8 cellular contexts compared by ENCODE assay signal in the genomic region with DNA sequence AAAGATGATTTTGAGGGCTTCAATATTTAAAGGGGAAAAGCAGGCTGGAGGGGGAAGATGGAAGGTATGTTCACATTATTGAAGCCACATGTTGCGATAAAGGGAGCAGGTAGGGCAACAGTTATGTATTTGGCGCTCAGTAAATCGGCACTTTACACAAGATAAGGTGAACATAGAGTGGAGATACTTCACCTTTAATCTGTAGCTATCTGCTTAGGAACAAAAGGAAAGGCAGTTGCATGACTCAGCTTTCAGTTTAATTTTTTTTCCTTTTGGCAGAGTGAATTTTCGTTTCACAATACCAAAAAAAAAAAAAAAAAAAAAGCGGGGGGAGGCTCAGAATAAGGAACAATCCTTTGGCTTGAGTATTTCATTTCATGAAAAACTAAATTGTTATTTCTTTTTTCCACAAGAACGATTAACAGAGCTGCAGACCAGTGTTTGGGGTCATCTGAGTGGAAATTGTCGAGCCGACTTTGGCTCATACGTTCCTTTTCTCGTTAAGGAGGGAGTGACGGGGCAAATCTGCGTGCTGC. TPM values are rescaled to one million over a fixed set of nuclear protein-coding genes. Genes with fewer than 3 reads are reported as not detected.
A peak's percentile ranks its signal among the peaks of the same experiment; 100 is the strongest.
DNase-seq lines count a peak whose midpoint lies in the region; ATAC-seq and TF ChIP-seq lines count a peak whose summit lies in the region.

No MANE protein-coding gene starts in this region.

- no peaks in the 10 kb centered on the region for H3K36me3 ChIP-seq in right lobe of liver
- H3K36me3 ChIP-seq in tibial artery, result peaks cover 0 to 8% (median 0%) of the 10 kb centered on the region in 3 donors

- no peaks in the 10 kb centered on the region for H3K27me3 Mint-ChIP-seq in MCF 10A (ENCODE audit: insufficient read depth, unreplicated experiment)

- H3K4me1 Mint-ChIP-seq in MCF 10A (ENCODE audit: insufficient read depth, unreplicated experiment), result peaks cover 33% of the 10 kb centered on the region

- CTCF ChIA-PET in MCF 10A (lab: Yijun Ruan, JAX), result interaction anchor here (0.6 to 1.3 kb wide), 6 partner anchors 64 to 530 kb away, joined by 3 to 4 read pairs (median 4); no protein-coding TSS in a partner anchor

- H3K27ac ChIP-seq in right lobe of liver (peak overlapping the region; percentile 80 to 94 (median 81)), tibial artery (peak overlapping the region; percentile 92 to 98)

- peaks cover 5% of the 10 kb centered on the region for H3K9me3 Mint-ChIP-seq in MCF 10A (ENCODE audit: unreplicated experiment)

- H3K27me3 ChIP-seq in right lobe of liver (no peaks in the 10 kb centered on the region), tibial artery (no peaks in the 10 kb centered on the region)

- peak overlapping the region; percentile 92 for H3K4me3 Mint-ChIP-seq in MCF 10A (ENCODE audit: unreplicated experiment)

- TF ChIP-seq POLR2A in right lobe of liver (IDR thresholded peaks at IDR 0.05), result no peak

- intact Hi-C loops in MCF 10A (cut with micrococcal nuclease), result loop anchor here (5.0 kb wide), 1 partner anchor 67 kb away; the partner anchor contains the start of gene PSEN2
- intact Hi-C loops in right lobe of liver (cut with DNase I), result no loop called here
- intact Hi-C loops in tibial artery (cut with DNase I; ENCODE audit: low total_unique reads), result no loop called here

- peak overlapping the region; percentile 48 to 91 (median 84) for H3K4me3 ChIP-seq in right lobe of liver
- peak overlapping the region; percentile 64 to 77 for H3K4me3 ChIP-seq in tibial artery

- TF ChIP-seq CTCF in MCF 10A (IDR thresholded peaks at IDR 0.05; ENCODE audit: unreplicated experiment) (no peak), right lobe of liver (IDR thresholded peaks at IDR 0.05) (no peak), tibial artery (IDR thresholded peaks at IDR 0.05) (no peak)

- H3K9me3 ChIP-seq in right lobe of liver, result peaks cover 0 to 6% (median 0%) of the 10 kb centered on the region in 4 donors
- H3K9me3 ChIP-seq in tibial artery, result peaks cover 0 to 2% (median 0%) of the 10 kb centered on the region in 3 donors

- H3K4me1 ChIP-seq in right lobe of liver (peaks cover 0 to 40% (median 4%) of the 10 kb centered on the region in 4 donors), tibial artery (peaks cover 0 to 39% (median 28%) of the 10 kb centered on the region in 4 donors)

- ATAC-seq in right lobe of liver (peak in 2 of 4 donors; percentile 5 to 11), GM19324 (IDR thresholded peaks at IDR 0.05; ENCODE audit: low FRiP score, unreplicated experiment) (no peak), HG02981 (IDR thresholded peaks at IDR 0.05; ENCODE audit: unreplicated experiment) (no peak)

- peak overlapping the region; percentile 93 for H3K27ac Mint-ChIP-seq in MCF 10A (ENCODE audit: low read depth, unreplicated experiment)

- BruUV-seq in MCF 10A (replicated peaks; lab: Mats Ljungman, UMichigan), result no TSS peak

- H3K36me3 Mint-ChIP-seq in MCF 10A (ENCODE audit: insufficient read depth, unreplicated experiment), result no peaks in the 10 kb centered on the region

- 2% methylated on average over 11 of the region's 12 CpGs for WGBS in right lobe of liver (ENCODE audit: insufficient coverage, low coverage, low lambda C conversion rate, missing lambda C conversion rate)

- POLR2A ChIA-PET in MCF 10A (lab: Yijun Ruan, JAX), result interaction anchor here (0.5 to 5.0 kb wide), 48 partner anchors 8 to 1552 kb away, joined by 3 to 47 read pairs (median 4); partner anchors contain the start of genes ITPKB, PARP1, PSEN2 and TRIM11

- DNase-seq in NCI-H1694 treated with DMSO at 0.1 percent for 48 hours (lab: John Stamatoyannopoulos, UW), result peak; percentile 64
- DNase-seq in NCI-H1694 (lab: John Stamatoyannopoulos, UW), result no peak
- peak; percentile 80 for DNase-seq in MV-4-11 (lab: John Stamatoyannopoulos, UW)
- peak; percentile 86 for DNase-seq in MCF 10A (ENCODE audit: unreplicated experiment)
- DNase-seq in right lobe of liver, result no peak
- DNase-seq in tibial artery, result peak in 1 of 2 donors; percentile 16

RNA-seq across cellular contexts. Expression of gene COQ8A, which starts 1.1 kb away (rescaled TPM):
- 22.1 and 26.4 TPM in 2 replicates for total RNA-seq in MCF 10A (2022)
- total RNA-seq in right lobe of liver, result 10 to 100 TPM; 51.6 to 78.1 (median 69.6) TPM

Comparison
In these comparisons a context has a peak if more than half of its experiments do, and no peak if none do; other contexts are left out.
1. DNase-seq: peak in NCI-H1694 treated with DMSO at 0.1 percent for 48 hours (single experiment), MV-4-11 (single experiment) and MCF 10A (single experiment); none in NCI-H1694 (single experiment) and right lobe of liver (0 of 3).